In the genomic region with DNA sequence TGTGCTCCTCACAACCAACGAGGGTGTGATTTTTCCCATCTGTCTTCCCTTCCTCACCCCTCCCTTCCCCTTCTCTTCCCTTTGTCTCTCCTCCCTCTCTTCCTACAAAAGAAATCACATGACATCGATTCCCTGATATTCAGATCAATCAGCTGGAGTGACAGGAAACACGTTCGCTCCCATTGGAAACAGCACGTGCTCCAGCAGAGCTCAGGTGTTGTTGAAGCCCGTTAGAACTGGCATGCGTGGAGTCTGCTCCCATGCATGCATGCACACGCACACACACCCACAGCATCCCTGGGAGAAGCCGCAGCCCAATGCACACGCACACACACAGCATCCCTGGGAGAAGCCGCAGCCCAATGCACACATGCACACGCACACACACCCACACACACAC, we compare ENCODE assay signal across 21 cellular contexts.
DNase-seq lines count a peak whose midpoint lies in the region; ATAC-seq, FAIRE-seq and TF ChIP-seq lines count a peak whose summit lies in the region.
"Had no signal": no experiment of that assay in that cellular context is flagged by ENCODE, and none has a peak within 500 bp of the region (broad histone marks: within the 10 kb centered on the region; RNA-seq: fewer than 3 reads in every experiment).

No MANE protein-coding gene starts in this region.

- no peaks in the 10 kb centered on the region for H3K79me2 ChIP-seq in K562 (ENCODE audit: control insufficient read depth, insufficient read depth, low read length)
- no peaks in the 10 kb centered on the region for H3K79me2 ChIP-seq in trophoblast cell (ENCODE audit: control insufficient read depth, insufficient read depth, low read length, poor library complexity)

- no peak for ATAC-seq in K562
- ATAC-seq in GM19397 (IDR thresholded peaks at IDR 0.05; ENCODE audit: unreplicated experiment), result no peak
- ATAC-seq: GM12878 had no signal

- no peak overlapping the region for H3K27ac Mint-ChIP-seq in chondrocyte (ENCODE audit: unreplicated experiment)
- H3K27ac Mint-ChIP-seq: CD4-positive, CD25-positive, alpha-beta regulatory T cell; CD8-positive, alpha-beta memory T cell; H9 had no signal

- WGBS in K562 (ENCODE audit: insufficient coverage, low coverage, missing lambda C conversion rate), result 3% methylated on average over 11 of the region's 12 CpGs
- WGBS in neuronal stem cell (ENCODE audit: extremely low coverage in 2 of 2, insufficient read length in 2 of 2, insufficient replicate concordance in 1 of 2), 2 donors, result no CpG with 5 or more reads among the region's 12 CpGs
- WGBS in spleen, 5 donors, result 76 to 88% (median 77%) methylated on average over 9 to 12 of the region's 12 CpGs
- no CpG with 5 or more reads among the region's 12 CpGs for WGBS in trophoblast cell (ENCODE audit: extremely low coverage, insufficient coverage, insufficient read length)

- H2BK120ac ChIP-seq in neuronal stem cell (ENCODE audit: low read depth, low read length) (no peak overlapping the region), trophoblast cell (ENCODE audit: insufficient read depth, low read length, poor library complexity) (no peak overlapping the region)

- POLR2A ChIA-PET in K562 (lab: Yijun Ruan, JAX), result no interaction called here

- H2BK15ac ChIP-seq in neuronal stem cell (ENCODE audit: low read length), result no peak overlapping the region

- no peak for TF ChIP-seq RAD21 in K562 (CRISPR knock-in tag; conservative IDR thresholded peaks at IDR 0.05 in 1 of 2, IDR thresholded peaks at IDR 0.05 in 1 of 2)

- H4K8ac ChIP-seq in neuronal stem cell (ENCODE audit: low read depth, low read length), result no peak overlapping the region
- no peak overlapping the region for H4K8ac ChIP-seq in trophoblast cell (ENCODE audit: low read depth, low read length)

- H4K20me1 ChIP-seq in K562 (replicated peaks; ENCODE audit: control insufficient read depth, insufficient read depth, low read length), result no peaks in the 10 kb centered on the region

- DNase-seq in K562 (ENCODE audit: extremely low read depth in 1 of 4, low spot score in 3 of 4) (no peak), chondrocyte (ENCODE audit: low spot score) (peak; percentile 37), neuronal stem cell (ENCODE audit: low spot score) (no peak), spleen (peak; percentile 23), NCI-H82 treated with DMSO at 0.1 percent for 48 hours (lab: John Stamatoyannopoulos, UW; ENCODE audit: unreplicated experiment) (no peak), trophoblast cell (no peak)
- DNase-seq: ACHN; BE2C; C1 segment of cervical spinal cord; CD4-positive, CD25-positive, alpha-beta regulatory T cell; CD8-positive, alpha-beta memory T cell; COR-L47; DMS 273 treated with DMSO at 0.1 percent for 48 hours; DMS53; DND-41; EL; H9 had no signal

- in situ Hi-C loops in K562 (cut with MboI), result no loop called here

- H3K4me2 ChIP-seq in K562 (ENCODE audit: insufficient read depth, low read length), result no peak overlapping the region
- H3K4me2 ChIP-seq in neuronal stem cell (ENCODE audit: insufficient read depth, low read length, poor library complexity, severe bottlenecking), result no peak overlapping the region
- no peak overlapping the region for H3K4me2 ChIP-seq in trophoblast cell (ENCODE audit: low read length)

- H3K27me3 ChIP-seq in K562 (ENCODE audit: control insufficient read depth in 2 of 2, insufficient read depth in 2 of 2, low read length in 2 of 2) (peaks cover 2 to 11% of the 10 kb centered on the region in 2 experiments; a peak in 2 of 5 replicates), neuronal stem cell (ENCODE audit: control insufficient read depth in 3 of 3, insufficient read depth in 3 of 3, low read depth in 1 of 3, low read length in 3 of 3) (no peaks in the 10 kb centered on the region), spleen (replicated peaks in 1 of 7) (peaks cover 0 to 11% (median 0%) of the 10 kb centered on the region in 7 donors), trophoblast cell (ENCODE audit: insufficient read depth, low read length) (no peaks in the 10 kb centered on the region)
- H3K27me3 ChIP-seq: BE2C had no signal

- H2BK12ac ChIP-seq in neuronal stem cell (ENCODE audit: low read length) (no peak overlapping the region), trophoblast cell (ENCODE audit: low read length) (no peak overlapping the region)

- H3K14ac ChIP-seq in neuronal stem cell (ENCODE audit: low read length) (peak overlapping the region; percentile 94), trophoblast cell (ENCODE audit: low read length) (no peak overlapping the region)

- H3K23ac ChIP-seq in neuronal stem cell (ENCODE audit: low read depth, low read length, poor library complexity) (no peak overlapping the region), trophoblast cell (ENCODE audit: low read length) (no peak overlapping the region)

- no peak overlapping the region for H3K4me3 ChIP-seq in K562
- peak overlapping the region in 1 of 2 donors; percentile 59 for H3K4me3 ChIP-seq in neuronal stem cell (ENCODE audit: low read length in 2 of 2)
- H3K4me3 ChIP-seq in spleen, result no peak overlapping the region
- H3K4me3 ChIP-seq in trophoblast cell (ENCODE audit: low read depth, low read length), result no peak overlapping the region
- H3K4me3 ChIP-seq: GM12878 had no signal

- H3K4me1 ChIP-seq in K562 (replicated peaks in 1 of 2; ENCODE audit: control insufficient read depth in 2 of 2, insufficient read depth in 2 of 2, low read length in 2 of 2) (no peaks in the 10 kb centered on the region), neuronal stem cell (ENCODE audit: control insufficient read depth in 2 of 2, insufficient read depth in 1 of 2, low read depth in 1 of 2, low read length in 2 of 2) (peaks cover 0 to 2% of the 10 kb centered on the region in 2 donors), spleen (no peaks in the 10 kb centered on the region), trophoblast cell (ENCODE audit: control insufficient read depth in 1 of 2, insufficient read depth in 2 of 2, low read length in 2 of 2) (no peaks in the 10 kb centered on the region)

- no peaks in the 10 kb centered on the region for H3K79me1 ChIP-seq in neuronal stem cell (ENCODE audit: low read depth, low read length)
- H3K79me1 ChIP-seq in trophoblast cell (ENCODE audit: low read length), result no peaks in the 10 kb centered on the region

- no peak overlapping the region for H3K4me3 Mint-ChIP-seq in chondrocyte (ENCODE audit: unreplicated experiment)
- H3K4me3 Mint-ChIP-seq: CD4-positive, CD25-positive, alpha-beta regulatory T cell; CD8-positive, alpha-beta memory T cell; H9 had no signal

- no peaks in the 10 kb centered on the region for H3K9me3 ChIP-seq in K562 (replicated peaks; ENCODE audit: control insufficient read depth, insufficient read depth, low read depth, low read length)
- H3K9me3 ChIP-seq in neuronal stem cell (replicated peaks in 1 of 2; ENCODE audit: control insufficient read depth in 2 of 2, insufficient read depth in 1 of 2, low read depth in 1 of 2, low read length in 2 of 2), result no peaks in the 10 kb centered on the region
- no peaks in the 10 kb centered on the region for H3K9me3 ChIP-seq in spleen
- H3K9me3 ChIP-seq in trophoblast cell (ENCODE audit: insufficient read depth, low read depth, low read length), result peaks cover 36% of the 10 kb centered on the region
- H3K9me3 ChIP-seq: BE2C had no signal

- H3K9ac ChIP-seq in K562 (ENCODE audit: insufficient read depth in 1 of 2, low read depth in 2 of 2, low read length in 2 of 2), result no peak overlapping the region
- H3K9ac ChIP-seq in neuronal stem cell (ENCODE audit: low read depth, low read length, poor library complexity), result peak overlapping the region; percentile 60
- H3K9ac ChIP-seq in trophoblast cell (ENCODE audit: low read length), result no peak overlapping the region

- H2AK5ac ChIP-seq in neuronal stem cell (ENCODE audit: low read depth, low read length) (no peak overlapping the region), trophoblast cell (ENCODE audit: low read length) (no peak overlapping the region)

- no peaks in the 10 kb centered on the region for H3K36me3 Mint-ChIP-seq in chondrocyte (ENCODE audit: low read depth)
- H3K36me3 Mint-ChIP-seq: CD4-positive, CD25-positive, alpha-beta regulatory T cell; CD8-positive, alpha-beta memory T cell had no signal

- no peaks in the 10 kb centered on the region for H3K27me3 Mint-ChIP-seq in chondrocyte (ENCODE audit: low read depth)
- H3K27me3 Mint-ChIP-seq: CD4-positive, CD25-positive, alpha-beta regulatory T cell had no signal

- no peaks in the 10 kb centered on the region for H3K4me1 Mint-ChIP-seq in chondrocyte (ENCODE audit: low read depth)
- H3K4me1 Mint-ChIP-seq: CD4-positive, CD25-positive, alpha-beta regulatory T cell; CD8-positive, alpha-beta memory T cell; H9 had no signal

- no peak overlapping the region for H3K4ac ChIP-seq in neuronal stem cell (ENCODE audit: low read length)
- no peak overlapping the region for H3K4ac ChIP-seq in trophoblast cell (ENCODE audit: low read depth, low read length)

- no peak for TF ChIP-seq CTCF in K562 (IDR thresholded peaks at IDR 0.05 in 2 of 3, conservative IDR thresholded peaks at IDR 0.05 in 1 of 3; ENCODE audit: insufficient read depth in 2 of 3, low read depth in 1 of 3, low read length in 3 of 3)
- TF ChIP-seq CTCF in chondrocyte (IDR thresholded peaks at IDR 0.05), result no peak
- no peak for TF ChIP-seq CTCF in spleen (IDR thresholded peaks at IDR 0.05 in 8 of 11, conservative IDR thresholded peaks at IDR 0.05 in 3 of 11)

- CTCF ChIA-PET in K562 (lab: Yijun Ruan, JAX; ENCODE audit: low intra/inter-chr PET ratio), result no interaction called here

- no peak overlapping the region for H2BK5ac ChIP-seq in neuronal stem cell (ENCODE audit: low read length)
- no peak overlapping the region for H2BK5ac ChIP-seq in trophoblast cell (ENCODE audit: low read depth, low read length, poor library complexity)

- H4K91ac ChIP-seq in neuronal stem cell (ENCODE audit: low read depth, low read length, poor library complexity), result no peak overlapping the region
- H4K91ac ChIP-seq in trophoblast cell (ENCODE audit: low read depth, low read length), result no peak overlapping the region

- intact Hi-C loops in K562 (cut with micrococcal nuclease), result no loop called here
- intact Hi-C loops in spleen (cut with DNase I; ENCODE audit: low total_unique reads), result no loop called here

- H4K12ac ChIP-seq in trophoblast cell (ENCODE audit: low read depth, low read length), result no peak overlapping the region

- TF ChIP-seq EP300 in K562 (IDR thresholded peaks at IDR 0.05; ENCODE audit: low read length), result no peak

- no peak overlapping the region for H3K27ac ChIP-seq in K562 (ENCODE audit: extremely low read depth, low read depth, low read length)
- H3K27ac ChIP-seq in neuronal stem cell (replicated peaks; ENCODE audit: low read length), result no peak overlapping the region
- H3K27ac ChIP-seq in spleen, result no peak overlapping the region
- no peak overlapping the region for H3K27ac ChIP-seq in trophoblast cell (ENCODE audit: low read depth, low read length)

- H3K36me3 ChIP-seq in K562 (ENCODE audit: control insufficient read depth, insufficient read depth, low read length), result no peaks in the 10 kb centered on the region
- H3K36me3 ChIP-seq in neuronal stem cell (replicated peaks in 1 of 2; ENCODE audit: control insufficient read depth in 2 of 2, insufficient read depth in 2 of 2, low read length in 2 of 2), result no peaks in the 10 kb centered on the region
- no peaks in the 10 kb centered on the region for H3K36me3 ChIP-seq in spleen
- H3K36me3 ChIP-seq in trophoblast cell (ENCODE audit: control insufficient read depth in 1 of 2, insufficient read depth in 2 of 2, low read length in 2 of 2), result no peaks in the 10 kb centered on the region
- H3K36me3 ChIP-seq: BE2C had no signal

- TF ChIP-seq POLR2A in K562 (conservative IDR thresholded peaks at IDR 0.05) (no peak), spleen (IDR thresholded peaks at IDR 0.05) (no peak)

- H2AFZ ChIP-seq in K562 (ENCODE audit: low read depth, low read length) (no peak overlapping the region), neuronal stem cell (ENCODE audit: low read length) (no peak overlapping the region), trophoblast cell (ENCODE audit: insufficient read depth, low read length, poor library complexity) (no peak overlapping the region)

- H3K18ac ChIP-seq in neuronal stem cell (ENCODE audit: low read length) (peak overlapping the region; percentile 48), trophoblast cell (ENCODE audit: low read length) (no peak overlapping the region)

- no peak for FAIRE-seq in K562 (lab: Jason Lieb, UNC)
- FAIRE-seq: A204.1, GM12878, H1 had no signal

- no peaks in the 10 kb centered on the region for H3K9me1 ChIP-seq in K562 (ENCODE audit: control insufficient read depth, insufficient read depth, low read length)

- H3K9me3 Mint-ChIP-seq in chondrocyte (ENCODE audit: low read depth), result peaks cover 13% of the 10 kb centered on the region
- H3K9me3 Mint-ChIP-seq: H9 had no signal

- no TSS peak for BruUV-seq in K562 (replicated peaks; lab: Mats Ljungman, UMichigan)

Comparison
In these comparisons a context has a peak if more than half of its experiments do, and no peak if none do; other contexts are left out.
1. DNase-seq: peak in chondrocyte (single experiment) and spleen (single experiment); none in K562 (0 of 4), neuronal stem cell (single experiment), NCI-H82 treated with DMSO at 0.1 percent for 48 hours (single experiment) and trophoblast cell (0 of 2).